In genomic region chr7:155205368-155206285, GRCh38 we compare ENCODE assay signal across 8 cellular contexts.
A peak's percentile ranks its signal among the peaks of the same experiment; 100 is the strongest.
DNase-seq lines count a peak whose midpoint lies in the region; ATAC-seq and TF ChIP-seq lines count a peak whose summit lies in the region.

No MANE protein-coding gene starts in this region.

- TF ChIP-seq POLR2A in GM19099 (IDR thresholded peaks at IDR 0.05; ENCODE audit: extremely low read depth, insufficient read length, low read depth) = peak; percentile 70

- 41% methylated on average over 32 of the region's 32 CpGs for WGBS in urinary bladder

- no peaks in the 10 kb centered on the region for H3K36me3 ChIP-seq in urinary bladder (ENCODE audit: insufficient read depth)

- peak overlapping the region; percentile 35 for H3K27ac ChIP-seq in urinary bladder (ENCODE audit: low read depth)

- H3K4me3 ChIP-seq in AG09309 (ENCODE audit: control insufficient read depth, low read depth, low read length) = peak overlapping the region; percentile 39
- H3K4me3 ChIP-seq in urinary bladder (ENCODE audit: low read depth, low read length) = peak overlapping the region; percentile 17

- intact Hi-C loops in head of caudate nucleus (cut with DNase I) = no loop called here

- no peak for TF ChIP-seq CTCF in AG09309 (IDR thresholded peaks at IDR 0.05; ENCODE audit: control insufficient read depth, insufficient read depth, low read depth, low read length, missing control alignments)

- no peaks in the 10 kb centered on the region for H3K4me1 ChIP-seq in urinary bladder (ENCODE audit: insufficient read depth)

- peak; percentile 99 for DNase-seq in AG09309 (ENCODE audit: low read depth)
- DNase-seq in SHP77 (lab: John Stamatoyannopoulos, UW) = peak; percentile 56 to 67
- peak; percentile 56 to 79 (median 64) for DNase-seq in activated naive CD4-positive, alpha-beta T cell (lab: John Stamatoyannopoulos, UW)
- DNase-seq in head of caudate nucleus = peak in 38 of 42 donors; percentile 20 to 76 (median 48)
- DNase-seq in pulmonary artery endothelial cell (ENCODE audit: low read depth, low spot score) = peak; percentile 93

- peak; percentile 82 for ATAC-seq in HG03196 (IDR thresholded peaks at IDR 0.05; ENCODE audit: unreplicated experiment)

Comparison
In these comparisons a context has a peak if more than half of its experiments do, and no peak if none do; other contexts are left out.
1. Peak in every context shown above with its lines: DNase-seq, ATAC-seq, H3K4me3 ChIP-seq and H3K27ac ChIP-seq.
2. DNase-seq: peak in every context shown above with its lines; median percentile 99 in AG09309; 93 in pulmonary artery endothelial cell; 64 in activated naive CD4-positive, alpha-beta T cell; 62 in SHP77; 48 in head of caudate nucleus.